In genomic region chr17:542943-543342, GRCh38 we compare ENCODE assay signal across 1 cellular context.
TF ChIP-seq lines count a peak whose summit lies in the region.

No MANE protein-coding gene starts in this region.

TF ChIP-seq in GM23338, 12 proteins besides CTCF, POLR2A, EP300 and RAD21 (continued from another document):
- TF ChIP-seq REST (IDR thresholded peaks at IDR 0.05; ENCODE audit: unreplicated experiment) (no peak), ZNF331 (CRISPR knock-in tag; IDR thresholded peaks at IDR 0.05; ENCODE audit: low read depth) (no peak)
- TF ChIP-seq, protein P1, sequence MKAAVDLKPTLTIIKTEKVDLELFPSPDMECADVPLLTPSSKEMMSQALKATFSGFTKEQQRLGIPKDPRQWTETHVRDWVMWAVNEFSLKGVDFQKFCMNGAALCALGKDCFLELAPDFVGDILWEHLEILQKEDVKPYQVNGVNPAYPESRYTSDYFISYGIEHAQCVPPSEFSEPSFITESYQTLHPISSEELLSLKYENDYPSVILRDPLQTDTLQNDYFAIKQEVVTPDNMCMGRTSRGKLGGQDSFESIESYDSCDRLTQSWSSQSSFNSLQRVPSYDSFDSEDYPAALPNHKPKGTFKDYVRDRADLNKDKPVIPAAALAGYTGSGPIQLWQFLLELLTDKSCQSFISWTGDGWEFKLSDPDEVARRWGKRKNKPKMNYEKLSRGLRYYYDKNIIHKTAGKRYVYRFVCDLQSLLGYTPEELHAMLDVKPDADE (IDR thresholded peaks at IDR 0.05): no peak
